7 cellular contexts compared by ENCODE assay signal in the genomic region with DNA sequence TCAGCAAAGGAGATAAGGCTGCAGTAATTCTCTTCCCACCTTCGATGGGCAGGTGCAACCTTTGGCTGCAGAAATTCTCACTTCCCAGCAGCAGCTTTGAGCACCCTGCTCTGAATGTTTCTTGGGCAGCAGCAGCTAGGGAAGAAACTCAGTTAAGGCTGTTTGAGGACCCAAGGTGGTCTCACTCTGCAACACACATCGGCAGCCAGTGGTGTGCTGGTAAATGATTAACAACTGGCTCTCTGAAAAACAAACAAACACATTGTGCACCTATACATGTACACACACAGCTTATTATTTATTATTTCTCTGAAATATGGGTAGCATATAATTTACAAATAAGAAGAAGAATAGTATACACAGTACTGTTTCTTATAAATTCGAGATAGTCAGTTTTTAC.
"Had no signal": no experiment of that assay in that cellular context is flagged by ENCODE, and none has a peak within 500 bp of the region (broad histone marks: within the 10 kb centered on the region; RNA-seq: fewer than 3 reads in every experiment).

No MANE protein-coding gene starts in this region.

- H3K4me3 ChIP-seq: GM12878 had no signal

- DNase-seq: GDM1, GF-D8 had no signal

- FAIRE-seq: GM12878, GM12891, GM12892, GM18507, GM19239 had no signal

- ATAC-seq: GM12878 had no signal
